ENCODE assay signal across 18 cellular contexts in the genomic region with DNA sequence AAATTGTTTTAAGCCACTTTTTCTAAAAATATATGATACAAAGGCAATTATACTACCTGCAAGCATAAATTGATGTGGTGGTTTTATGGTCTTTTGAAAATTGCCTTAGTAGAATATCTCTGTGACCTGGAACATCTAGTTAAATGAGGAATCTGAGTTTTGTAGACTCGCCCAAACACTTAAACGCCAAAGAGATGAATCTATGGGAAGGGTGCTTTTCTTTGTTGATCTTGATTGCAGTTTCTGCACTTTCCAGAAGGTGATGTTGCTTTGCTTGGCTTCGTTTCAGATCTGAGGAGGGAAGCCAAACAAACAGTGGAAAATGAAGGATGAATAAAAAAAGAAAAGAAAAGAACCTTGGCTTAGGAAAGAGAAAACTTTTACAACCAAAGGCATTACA.
DNase-seq lines count a peak whose midpoint lies in the region; ATAC-seq, FAIRE-seq and TF ChIP-seq lines count a peak whose summit lies in the region.
"Had no signal": no experiment of that assay in that cellular context is flagged by ENCODE, and none has a peak within 500 bp of the region (broad histone marks: within the 10 kb centered on the region; RNA-seq: fewer than 3 reads in every experiment).

No MANE protein-coding gene starts in this region.

- peak overlapping the region; percentile 42 for H3K4me3 ChIP-seq in ACC112 (ENCODE audit: low read depth, low read length)
- no peak overlapping the region for H3K4me3 ChIP-seq in HEK293 (ENCODE audit: low read depth, low read length)
- H3K4me3 ChIP-seq in astrocyte (ENCODE audit: insufficient read depth, low read depth, low read length): no peak overlapping the region
- no peak overlapping the region for H3K4me3 ChIP-seq in testis

- no peaks in the 10 kb centered on the region for H3K27me3 Mint-ChIP-seq in astrocyte (ENCODE audit: low read depth, unreplicated experiment)
- H3K27me3 Mint-ChIP-seq: activated CD4-positive, alpha-beta memory T cell treated with anti-CD3 and anti-CD28 coated beads, Interleukin-2, amount 10 ng/mL, durations not matched to agents 7 days and 5 days; activated naive CD4-positive, alpha-beta T cell treated with anti-CD3 and anti-CD28 coated beads, Interleukin-2, amount 50 U/mL, for 24 hours; CD4-positive, alpha-beta T cell; T-cell had no signal

- peak overlapping the region; percentile 71 for H3K4me2 ChIP-seq in astrocyte (ENCODE audit: low read length)

- H3K27ac ChIP-seq in ACC112 (ENCODE audit: low read depth, low read length) (peak overlapping the region; percentile 90), HEK293 (ENCODE audit: extremely low read depth, low read depth, low read length) (peak overlapping the region; percentile 69), astrocyte (ENCODE audit: low read depth, low read length) (peak overlapping the region; percentile 70), testis (no peak overlapping the region), caudate nucleus (ENCODE audit: low read depth, low read length) (no peak overlapping the region)
- H3K27ac ChIP-seq: HL-60 had no signal

- DNase-seq in astrocyte (ENCODE audit: low read depth) (peak; percentile 86), iris pigment epithelial cell (ENCODE audit: low read depth) (peak; percentile 84), amygdala (lab: John Stamatoyannopoulos, UW) (no peak), testis (no peak), caudate nucleus (lab: John Stamatoyannopoulos, UW) (no peak)
- DNase-seq: activated CD4-positive, alpha-beta memory T cell treated with anti-CD3 and anti-CD28 coated beads, Interleukin-2, amount 10 ng/mL, durations not matched to agents 7 days and 5 days; CD4-positive, alpha-beta T cell; erythroblast; immature natural killer cell; NCI-H1105; NCI-H748 treated with DMSO at 0.1 percent for 48 hours; nephron progenitor cell; T-cell had no signal

- no peaks in the 10 kb centered on the region for H3K36me3 Mint-ChIP-seq in astrocyte (ENCODE audit: low read depth, unreplicated experiment)
- H3K36me3 Mint-ChIP-seq: activated naive CD4-positive, alpha-beta T cell treated with anti-CD3 and anti-CD28 coated beads, Interleukin-2, amount 50 U/mL, for 24 hours; immature natural killer cell; T-cell had no signal

- CTCF ChIA-PET in HEK293 (lab: Yijun Ruan, JAX): interaction anchor here (0.8 kb wide), 1 partner anchor 41 kb away, joined by 3 read pairs; no protein-coding TSS in a partner anchor

- H3K27ac Mint-ChIP-seq in astrocyte (ENCODE audit: unreplicated experiment): peak overlapping the region; percentile 94
- H3K27ac Mint-ChIP-seq: activated CD4-positive, alpha-beta memory T cell treated with anti-CD3 and anti-CD28 coated beads, Interleukin-2, amount 10 ng/mL, durations not matched to agents 7 days and 5 days; activated naive CD4-positive, alpha-beta T cell treated with anti-CD3 and anti-CD28 coated beads, Interleukin-2, amount 50 U/mL, for 24 hours; CD4-positive, alpha-beta T cell; immature natural killer cell; nephron progenitor cell; T-cell had no signal

- H3K27me3 ChIP-seq in ACC112 (ENCODE audit: insufficient read depth, low read length) (no peaks in the 10 kb centered on the region), astrocyte (ENCODE audit: insufficient read depth, low read length) (no peaks in the 10 kb centered on the region), testis (no peaks in the 10 kb centered on the region)

- TF ChIP-seq CTCF in HEK293 (tag by site-specific recombination; IDR thresholded peaks at IDR 0.05) (no peak), astrocyte (IDR thresholded peaks at IDR 0.05; ENCODE audit: insufficient read depth, low read depth, low read length) (no peak), testis (IDR thresholded peaks at IDR 0.05) (no peak)

- no peak overlapping the region for H3K4me3 Mint-ChIP-seq in astrocyte (ENCODE audit: unreplicated experiment)
- H3K4me3 Mint-ChIP-seq: activated CD4-positive, alpha-beta memory T cell treated with anti-CD3 and anti-CD28 coated beads, Interleukin-2, amount 10 ng/mL, durations not matched to agents 7 days and 5 days; activated naive CD4-positive, alpha-beta T cell treated with anti-CD3 and anti-CD28 coated beads, Interleukin-2, amount 50 U/mL, for 24 hours; CD4-positive, alpha-beta T cell; immature natural killer cell; nephron progenitor cell; T-cell had no signal

- H2AFZ ChIP-seq in ACC112 (ENCODE audit: low read length, unreplicated experiment) (peak overlapping the region; percentile 39), astrocyte (ENCODE audit: low read depth, low read length) (no peak overlapping the region)

- no peaks in the 10 kb centered on the region for H3K9me3 Mint-ChIP-seq in astrocyte (ENCODE audit: unreplicated experiment)
- H3K9me3 Mint-ChIP-seq: activated CD4-positive, alpha-beta memory T cell treated with anti-CD3 and anti-CD28 coated beads, Interleukin-2, amount 10 ng/mL, durations not matched to agents 7 days and 5 days; activated naive CD4-positive, alpha-beta T cell treated with anti-CD3 and anti-CD28 coated beads, Interleukin-2, amount 50 U/mL, for 24 hours; CD4-positive, alpha-beta T cell; nephron progenitor cell had no signal

- H3K4me1 Mint-ChIP-seq in astrocyte (ENCODE audit: low read depth, unreplicated experiment): peaks cover 26% of the 10 kb centered on the region
- H3K4me1 Mint-ChIP-seq: activated CD4-positive, alpha-beta memory T cell treated with anti-CD3 and anti-CD28 coated beads, Interleukin-2, amount 10 ng/mL, durations not matched to agents 7 days and 5 days; activated naive CD4-positive, alpha-beta T cell treated with anti-CD3 and anti-CD28 coated beads, Interleukin-2, amount 50 U/mL, for 24 hours; immature natural killer cell; T-cell had no signal

- no peak for TF ChIP-seq POLR2A in testis (IDR thresholded peaks at IDR 0.05)

- no peaks in the 10 kb centered on the region for H3K36me3 ChIP-seq in ACC112 (ENCODE audit: insufficient read depth, low read length)
- no peaks in the 10 kb centered on the region for H3K36me3 ChIP-seq in HEK293 (ENCODE audit: control insufficient read depth in 2 of 2, insufficient read depth in 1 of 2, low read length in 2 of 2)
- H3K36me3 ChIP-seq in astrocyte (ENCODE audit: insufficient read depth, low read length): no peaks in the 10 kb centered on the region
- H3K36me3 ChIP-seq in testis (ENCODE audit: low read depth, missing control alignments): no peaks in the 10 kb centered on the region

- POLR2A ChIA-PET in HEK293 (lab: Yijun Ruan, JAX): no interaction called here

- ATAC-seq in HG03565 (IDR thresholded peaks at IDR 0.05; ENCODE audit: unreplicated experiment): no peak
- ATAC-seq: T-cell had no signal

- WGBS in testis, 2 donors: 38 to 48% methylated on average over 3 of the region's 3 CpGs

- H3K9me3 ChIP-seq in HEK293 (ENCODE audit: control insufficient read depth, insufficient read depth, low read depth, low read length) (no peaks in the 10 kb centered on the region), astrocyte (ENCODE audit: insufficient read depth, low read depth, low read length) (no peaks in the 10 kb centered on the region), testis (no peaks in the 10 kb centered on the region)

- intact Hi-C loops in testis (cut with DNase I; ENCODE audit: low total_unique reads): no loop called here

- FAIRE-seq in astrocyte (lab: Jason Lieb, UNC): peak; percentile 85

- no peaks in the 10 kb centered on the region for H4K20me1 ChIP-seq in astrocyte (ENCODE audit: insufficient read depth, low read length)

- H3K4me1 ChIP-seq in ACC112 (ENCODE audit: control insufficient read depth, insufficient read depth, low read length, unreplicated experiment): peaks cover 46% of the 10 kb centered on the region
- H3K4me1 ChIP-seq in HEK293 (ENCODE audit: control insufficient read depth, insufficient read depth, low read length): peaks cover 47% of the 10 kb centered on the region
- peaks cover 30% of the 10 kb centered on the region for H3K4me1 ChIP-seq in astrocyte (ENCODE audit: insufficient read depth, low read length)
- H3K4me1 ChIP-seq in testis: no peaks in the 10 kb centered on the region

- peak overlapping the region; percentile 9 for H3K9ac ChIP-seq in astrocyte (ENCODE audit: low read length)

- no peaks in the 10 kb centered on the region for H3K79me2 ChIP-seq in ACC112 (ENCODE audit: control insufficient read depth, insufficient read depth, low read length, unreplicated experiment)
- H3K79me2 ChIP-seq in astrocyte (ENCODE audit: insufficient read depth, low read length): no peaks in the 10 kb centered on the region

TF ChIP-seq in HEK293, 187 proteins besides CTCF, POLR2A, EP300 and RAD21 (continues in another document):
- 0 out of 2 replicates have a peak, but pooled peaks have one; percentile 51 for TF ChIP-seq OVOL3 (tag by site-specific recombination; IDR thresholded peaks at IDR 0.05)
- TF ChIP-seq ZSCAN18 (tag by site-specific recombination; IDR thresholded peaks at IDR 0.05): no peak
- TF ChIP-seq, protein P1, sequence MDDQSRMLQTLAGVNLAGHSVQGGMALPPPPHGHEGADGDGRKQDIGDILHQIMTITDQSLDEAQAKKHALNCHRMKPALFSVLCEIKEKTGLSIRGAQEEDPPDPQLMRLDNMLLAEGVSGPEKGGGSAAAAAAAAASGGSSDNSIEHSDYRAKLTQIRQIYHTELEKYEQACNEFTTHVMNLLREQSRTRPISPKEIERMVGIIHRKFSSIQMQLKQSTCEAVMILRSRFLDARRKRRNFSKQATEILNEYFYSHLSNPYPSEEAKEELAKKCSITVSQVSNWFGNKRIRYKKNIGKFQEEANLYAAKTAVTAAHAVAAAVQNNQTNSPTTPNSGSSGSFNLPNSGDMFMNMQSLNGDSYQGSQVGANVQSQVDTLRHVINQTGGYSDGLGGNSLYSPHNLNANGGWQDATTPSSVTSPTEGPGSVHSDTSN (CRISPR knock-in tag; IDR thresholded peaks at IDR 0.05): no peak
- TF ChIP-seq ZNF394 (tag by site-specific recombination; IDR thresholded peaks at IDR 0.05; ENCODE audit: borderline replicate concordance): no peak

Comparison
In these comparisons a context has a peak if more than half of its experiments do, and no peak if none do; other contexts are left out.
1. H3K27ac ChIP-seq: peak in ACC112 (single experiment), HEK293 (single experiment) and astrocyte (single experiment); none in testis (0 of 2) and caudate nucleus (single experiment).
2. DNase-seq: peak in astrocyte (single experiment) and iris pigment epithelial cell (single experiment); none in amygdala (0 of 56), testis (single experiment) and caudate nucleus (0 of 61).